Comparison of ENCODE assay signal across 8 cellular contexts in genomic region chr15:85542895-85543331, GRCh38.
DNase-seq lines count a peak whose midpoint lies in the region; ATAC-seq and TF ChIP-seq lines count a peak whose summit lies in the region.

No MANE protein-coding gene starts in this region.

- TF ChIP-seq POLR2A in esophagus squamous epithelium (IDR thresholded peaks at IDR 0.05) = no peak

- intact Hi-C loops in esophagus squamous epithelium (cut with DNase I) = no loop called here

- ATAC-seq in GM18511 (IDR thresholded peaks at IDR 0.05; ENCODE audit: unreplicated experiment) (no peak), GM21723 (IDR thresholded peaks at IDR 0.05; ENCODE audit: unreplicated experiment) (no peak), GM19328 (IDR thresholded peaks at IDR 0.05; ENCODE audit: unreplicated experiment) (no peak)

- peaks cover 0 to 7% (median 0%) of the 10 kb centered on the region in 3 donors for H3K36me3 ChIP-seq in esophagus squamous epithelium

- no peaks in the 10 kb centered on the region for H3K9me3 ChIP-seq in esophagus squamous epithelium

- peak overlapping the region; percentile 61 to 84 (median 76) for H3K27ac ChIP-seq in esophagus squamous epithelium

- peak overlapping the region in 1 of 4 donors; percentile 18 for H3K4me3 ChIP-seq in esophagus squamous epithelium

- H3K4me1 ChIP-seq in esophagus squamous epithelium = peaks cover 25 to 64% (median 29%) of the 10 kb centered on the region in 3 donors

- TF ChIP-seq CTCF in esophagus squamous epithelium (IDR thresholded peaks at IDR 0.05) = no peak

- peak; percentile 15 for DNase-seq in stimulated activated CD4-positive, alpha-beta T cell treated with anti-CD3 and anti-CD28 coated beads, Interleukin-4, amount 100 ng/mL, for 24 hours
- no peak for DNase-seq in stimulated activated CD4-positive, alpha-beta T cell treated with anti-CD3 and anti-CD28 coated beads, Interleukin-2, amount 100 ng/mL, for 48 hours
- DNase-seq in NCI-H2081 treated with DMSO at 0.1 percent for 48 hours (lab: John Stamatoyannopoulos, UW) (peak; percentile 88), esophagus squamous epithelium (lab: John Stamatoyannopoulos, UW) (no peak), glomerular visceral epithelial cell (ENCODE audit: extremely low spot score) (no peak)

- WGBS in esophagus squamous epithelium, 2 donors = 20% methylated on average over 3 of the region's 3 CpGs

- no peaks in the 10 kb centered on the region for H3K27me3 ChIP-seq in esophagus squamous epithelium

Comparison
In these comparisons a context has a peak if more than half of its experiments do, and no peak if none do; other contexts are left out.
1. DNase-seq: peak in stimulated activated CD4-positive, alpha-beta T cell treated with anti-CD3 and anti-CD28 coated beads, Interleukin-4, amount 100 ng/mL, for 24 hours (single experiment) and NCI-H2081 treated with DMSO at 0.1 percent for 48 hours (single experiment); none in stimulated activated CD4-positive, alpha-beta T cell treated with anti-CD3 and anti-CD28 coated beads, Interleukin-2, amount 100 ng/mL, for 48 hours (0 of 2), esophagus squamous epithelium (single experiment) and glomerular visceral epithelial cell (single experiment).